ENCODE assay signal across 13 cellular contexts in genomic region chr10:62689712-62690111, GRCh38.
DNase-seq lines count a peak whose midpoint lies in the region; ATAC-seq and TF ChIP-seq lines count a peak whose summit lies in the region.
"Had no signal": no experiment of that assay in that cellular context is flagged by ENCODE, and none has a peak within 500 bp of the region (broad histone marks: within the 10 kb centered on the region; RNA-seq: fewer than 3 reads in every experiment).

No MANE protein-coding gene starts in this region.

- peaks cover 2% of the 10 kb centered on the region for H3K27me3 Mint-ChIP-seq in activated CD4-positive, alpha-beta memory T cell treated with anti-CD3 and anti-CD28 coated beads for 36 hours
- no peaks in the 10 kb centered on the region for H3K27me3 Mint-ChIP-seq in activated CD4-positive, alpha-beta memory T cell treated with anti-CD3 and anti-CD28 coated beads, Interleukin-2, amount 10 ng/mL, durations not matched to agents 7 days and 5 days
- H3K27me3 Mint-ChIP-seq in activated naive CD8-positive, alpha-beta T cell treated with anti-CD3 and anti-CD28 coated beads for 36 hours: no peaks in the 10 kb centered on the region

- no peak for TF ChIP-seq POLR2A in erythroblast (IDR thresholded peaks at IDR 0.05; ENCODE audit: low read length)

- no peak for DNase-seq in activated CD4-positive, alpha-beta memory T cell treated with anti-CD3 and anti-CD28 coated beads for 36 hours
- no peak for DNase-seq in activated CD4-positive, alpha-beta memory T cell treated with anti-CD3 and anti-CD28 coated beads, Interleukin-2, amount 10 ng/mL, durations not matched to agents 7 days and 5 days
- DNase-seq in activated naive CD8-positive, alpha-beta T cell treated with anti-CD3 and anti-CD28 coated beads for 36 hours: no peak
- DNase-seq in pulmonary artery endothelial cell (ENCODE audit: low read depth, low spot score) (peak; percentile 27), erythroblast (lab: John Stamatoyannopoulos, UW) (no peak), OCI-M1 (lab: John Stamatoyannopoulos, UW) (no peak)
- DNase-seq: body of pancreas, mammary epithelial cell, PC-3, testis had no signal

- POLR2A ChIA-PET in activated CD4-positive, alpha-beta memory T cell treated with anti-CD3 and anti-CD28 coated beads for 36 hours (lab: Charles Lee): no interaction called here
- POLR2A ChIA-PET in activated CD4-positive, alpha-beta memory T cell treated with anti-CD3 and anti-CD28 coated beads, Interleukin-2, amount 10 ng/mL, durations not matched to agents 7 days and 5 days (lab: Charles Lee): no interaction called here

- H3K9me3 Mint-ChIP-seq in activated CD4-positive, alpha-beta memory T cell treated with anti-CD3 and anti-CD28 coated beads for 36 hours: peaks cover 20% of the 10 kb centered on the region
- peaks cover 10% of the 10 kb centered on the region for H3K9me3 Mint-ChIP-seq in activated CD4-positive, alpha-beta memory T cell treated with anti-CD3 and anti-CD28 coated beads, Interleukin-2, amount 10 ng/mL, durations not matched to agents 7 days and 5 days
- H3K9me3 Mint-ChIP-seq in activated naive CD8-positive, alpha-beta T cell treated with anti-CD3 and anti-CD28 coated beads for 36 hours: peaks cover 23% of the 10 kb centered on the region

- CTCF ChIA-PET in activated CD4-positive, alpha-beta memory T cell treated with anti-CD3 and anti-CD28 coated beads for 36 hours (lab: Charles Lee): no interaction called here
- CTCF ChIA-PET in activated CD4-positive, alpha-beta memory T cell treated with anti-CD3 and anti-CD28 coated beads, Interleukin-2, amount 10 ng/mL, durations not matched to agents 7 days and 5 days (lab: Charles Lee): interaction anchor here (0.7 kb wide), 1 partner anchor 527 kb away, joined by 3 read pairs; no protein-coding TSS in a partner anchor

- H3K36me3 Mint-ChIP-seq in activated CD4-positive, alpha-beta memory T cell treated with anti-CD3 and anti-CD28 coated beads for 36 hours: peaks cover 18% of the 10 kb centered on the region
- no peaks in the 10 kb centered on the region for H3K36me3 Mint-ChIP-seq in activated CD4-positive, alpha-beta memory T cell treated with anti-CD3 and anti-CD28 coated beads, Interleukin-2, amount 10 ng/mL, durations not matched to agents 7 days and 5 days (ENCODE audit: low read depth)
- peaks cover 24% of the 10 kb centered on the region for H3K36me3 Mint-ChIP-seq in activated naive CD8-positive, alpha-beta T cell treated with anti-CD3 and anti-CD28 coated beads for 36 hours

- H3K27ac Mint-ChIP-seq in activated CD4-positive, alpha-beta memory T cell treated with anti-CD3 and anti-CD28 coated beads for 36 hours: peak overlapping the region; percentile 6
- H3K27ac Mint-ChIP-seq in activated CD4-positive, alpha-beta memory T cell treated with anti-CD3 and anti-CD28 coated beads, Interleukin-2, amount 10 ng/mL, durations not matched to agents 7 days and 5 days: no peak overlapping the region
- H3K27ac Mint-ChIP-seq in activated naive CD8-positive, alpha-beta T cell treated with anti-CD3 and anti-CD28 coated beads for 36 hours: peak overlapping the region; percentile 85
- H3K27ac Mint-ChIP-seq: T-helper 1 cell treated with Interleukin-12 subunit alpha and Interleukin-12 subunit beta and Interleukin-4 antibody, amounts not matched to agents 30 μg/mL and 1 μg/mL, for 36 hours had no signal

- ATAC-seq in HG03175 (IDR thresholded peaks at IDR 0.05; ENCODE audit: unreplicated experiment): peak; percentile 65
- ATAC-seq in GM19023 (IDR thresholded peaks at IDR 0.05; ENCODE audit: unreplicated experiment): no peak
- ATAC-seq: body of pancreas, PC-3 had no signal

- intact Hi-C loops in activated CD4-positive, alpha-beta memory T cell treated with anti-CD3 and anti-CD28 coated beads for 36 hours (cut with micrococcal nuclease): no loop called here

- peaks cover 53% of the 10 kb centered on the region for H3K4me1 Mint-ChIP-seq in activated CD4-positive, alpha-beta memory T cell treated with anti-CD3 and anti-CD28 coated beads for 36 hours (ENCODE audit: low read depth)
- peaks cover 29% of the 10 kb centered on the region for H3K4me1 Mint-ChIP-seq in activated CD4-positive, alpha-beta memory T cell treated with anti-CD3 and anti-CD28 coated beads, Interleukin-2, amount 10 ng/mL, durations not matched to agents 7 days and 5 days
- peaks cover 53% of the 10 kb centered on the region for H3K4me1 Mint-ChIP-seq in activated naive CD8-positive, alpha-beta T cell treated with anti-CD3 and anti-CD28 coated beads for 36 hours

- H3K4me3 Mint-ChIP-seq in activated CD4-positive, alpha-beta memory T cell treated with anti-CD3 and anti-CD28 coated beads for 36 hours: peak overlapping the region; percentile 29
- no peak overlapping the region for H3K4me3 Mint-ChIP-seq in activated CD4-positive, alpha-beta memory T cell treated with anti-CD3 and anti-CD28 coated beads, Interleukin-2, amount 10 ng/mL, durations not matched to agents 7 days and 5 days
- H3K4me3 Mint-ChIP-seq in activated naive CD8-positive, alpha-beta T cell treated with anti-CD3 and anti-CD28 coated beads for 36 hours: peak overlapping the region; percentile 1
- H3K4me3 Mint-ChIP-seq: T-helper 1 cell treated with Interleukin-12 subunit alpha and Interleukin-12 subunit beta and Interleukin-4 antibody, amounts not matched to agents 30 μg/mL and 1 μg/mL, for 36 hours had no signal
